8 cellular contexts compared by ENCODE assay signal in the genomic region with DNA sequence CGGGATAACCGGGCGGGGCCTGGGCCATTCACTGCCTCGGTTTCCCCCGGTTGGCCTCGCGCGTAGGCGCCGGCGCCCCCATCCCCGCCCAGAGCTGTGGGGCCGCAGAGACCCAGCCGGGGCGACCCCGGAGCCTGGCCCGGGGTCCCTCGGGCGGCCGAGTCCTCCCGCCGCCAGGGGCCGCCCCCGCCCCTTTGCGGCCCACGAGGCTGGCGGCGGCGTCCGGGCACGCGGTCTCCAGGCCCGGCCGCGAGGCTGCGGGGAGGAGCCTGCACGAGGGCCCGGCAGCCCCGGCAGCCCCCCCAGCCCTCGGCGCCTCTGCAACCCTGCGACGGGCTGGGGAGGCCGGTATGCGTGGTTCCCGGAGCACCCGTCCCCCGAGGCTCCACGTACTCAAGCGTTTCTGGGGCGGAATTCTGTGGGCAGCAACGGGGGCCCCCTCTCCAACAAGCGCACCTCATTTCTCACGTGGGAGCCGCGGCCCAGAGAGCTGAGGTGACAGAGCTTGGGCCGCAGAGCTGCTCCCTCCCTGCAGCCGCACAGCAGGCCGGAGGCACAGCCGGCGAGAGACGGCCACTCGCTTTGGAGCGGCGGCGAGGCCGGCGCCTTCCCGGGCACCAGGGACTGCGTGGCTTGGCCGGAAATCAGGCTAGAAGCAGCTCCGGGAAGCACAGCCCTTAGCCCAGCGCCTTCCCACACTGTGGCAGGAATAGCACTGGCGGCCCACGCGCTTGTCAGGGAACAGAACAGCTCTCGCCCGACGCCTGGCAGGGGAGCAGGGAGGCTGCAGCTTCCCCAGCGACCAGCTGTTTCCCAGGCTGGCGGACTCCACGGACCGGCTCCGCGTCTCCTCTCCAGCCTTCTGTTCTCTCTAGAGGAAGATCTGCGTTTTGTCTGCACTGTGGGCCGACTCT. TPM values are rescaled to one million over a fixed set of nuclear protein-coding genes. Genes with fewer than 3 reads are reported as not detected.
DNase-seq lines count a peak whose midpoint lies in the region; FAIRE-seq and TF ChIP-seq lines count a peak whose summit lies in the region.

No MANE protein-coding gene starts in this region.

- peak overlapping the region; percentile 77 for H4K5ac ChIP-seq in H1 (ENCODE audit: insufficient read length, low read depth, low read length)

- TF ChIP-seq CTCF in GM12874 (IDR thresholded peaks at IDR 0.05; ENCODE audit: insufficient read depth, low read depth, low read length): peak; percentile 30; the same call in 1 of the 2 replicates
- peak; percentile 23 to 32 (median 23) for TF ChIP-seq CTCF in H1 (IDR thresholded peaks at IDR 0.05; ENCODE audit: control extremely low read depth in 1 of 3, insufficient read depth in 1 of 3, low read depth in 1 of 3, low read length in 3 of 3)

- H3K4me3 Mint-ChIP-seq in activated CD4-positive, alpha-beta memory T cell treated with anti-CD3 and anti-CD28 coated beads for 36 hours: peak overlapping the region; percentile 81

- WGBS in H1 (ENCODE audit: extremely low coverage in 1 of 2, insufficient coverage in 1 of 2, insufficient read length in 1 of 2, insufficient replicate concordance in 2 of 2, low coverage in 1 of 2, low lambda C conversion rate in 2 of 2, missing lambda C conversion rate in 1 of 2), 2 experiments: 5% methylated on average over 67 of the region's 87 CpGs; no CpG with 5 or more reads in 1 of the 2 experiments

- no peaks in the 10 kb centered on the region for H3K9me3 Mint-ChIP-seq in activated CD4-positive, alpha-beta memory T cell treated with anti-CD3 and anti-CD28 coated beads for 36 hours

- no peak overlapping the region for H2BK12ac ChIP-seq in H1 (ENCODE audit: low read depth, low read length)

- peak overlapping the region; percentile 48; the same call in 1 of the 2 replicates for H3K27ac ChIP-seq in H1 (ENCODE audit: low read depth, low read length)

- peaks cover 16% of the 10 kb centered on the region; the same call in 1 of the 2 replicates for H3K23me2 ChIP-seq in H1 (ENCODE audit: low read depth, low read length)

- H3K4ac ChIP-seq in H1 (replicated peaks; ENCODE audit: insufficient read length, low read depth, low read length): peak overlapping the region; percentile 6

- no peak for FAIRE-seq in H1 (lab: Jason Lieb, UNC)

- no peak overlapping the region for H2BK120ac ChIP-seq in H1 (replicated peaks; ENCODE audit: low read depth, low read length)

- peaks cover 3 to 22% (median 15%) of the 10 kb centered on the region in 4 experiments; a peak in 6 of 7 replicates for H3K4me1 ChIP-seq in H1 (replicated peaks in 1 of 4; ENCODE audit: control insufficient read depth in 3 of 4, insufficient read depth in 4 of 4, low read length in 3 of 4)

- H3K27me3 Mint-ChIP-seq in activated CD4-positive, alpha-beta memory T cell treated with anti-CD3 and anti-CD28 coated beads for 36 hours: no peaks in the 10 kb centered on the region

- H3K4me1 Mint-ChIP-seq in activated CD4-positive, alpha-beta memory T cell treated with anti-CD3 and anti-CD28 coated beads for 36 hours (ENCODE audit: low read depth): peaks cover 66% of the 10 kb centered on the region

- H3K27me3 ChIP-seq in H1 (replicated peaks in 1 of 4; ENCODE audit: control insufficient read depth in 3 of 4, extremely low read depth in 1 of 4, insufficient read depth in 3 of 4, low read length in 3 of 4): peaks cover 0 to 5% (median 0%) of the 10 kb centered on the region in 4 experiments; a peak in 3 of 7 replicates

- no peak; a peak in 1 of 4 replicates for TF ChIP-seq RAD21 in H1 (IDR thresholded peaks at IDR 0.05 in 1 of 2, conservative IDR thresholded peaks at IDR 0.05 in 1 of 2; ENCODE audit: low read depth in 2 of 2, low read length in 2 of 2)

- H2BK15ac ChIP-seq in H1 (ENCODE audit: low read length): no peak overlapping the region

- H3K4me2 ChIP-seq in H1 (ENCODE audit: insufficient read depth in 1 of 2, low read depth in 2 of 2, low read length in 2 of 2): peak overlapping the region; percentile 84 to 93

- 0 out of 2 replicates have a peak overlapping the region, but pooled peaks have one; percentile 4 for H2AK5ac ChIP-seq in H1 (ENCODE audit: low read depth, low read length)

- 0 out of 2 replicates have a peak, but pooled peaks cover 3% of the 10 kb centered on the region for H3K79me1 ChIP-seq in H1 (ENCODE audit: low read depth, low read length)

- TF ChIP-seq POLR2A in H1 (IDR thresholded peaks at IDR 0.05; ENCODE audit: control extremely low read depth in 1 of 2, low read depth in 2 of 2, low read length in 2 of 2): 0 out of 3 replicates have a peak, but pooled peaks of 1 of the 2 experiments have one; percentile 19

- no peak overlapping the region for H2BK20ac ChIP-seq in H1 (ENCODE audit: low read length)

- no peak overlapping the region for H3K23ac ChIP-seq in H1 (ENCODE audit: insufficient read length)

- intact Hi-C loops in activated CD4-positive, alpha-beta memory T cell treated with anti-CD3 and anti-CD28 coated beads for 36 hours (cut with micrococcal nuclease): loop anchor here (1.0 kb wide), 1 partner anchor 73 kb away; a partner anchor contains a TSS

- H2BK5ac ChIP-seq in H1 (ENCODE audit: low read depth, low read length): no peak overlapping the region; the same call in 1 of the 2 replicates

- H3K14ac ChIP-seq in H1 (ENCODE audit: insufficient read length): peak overlapping the region; percentile 57

- peaks cover 0 to 11% (median 1%) of the 10 kb centered on the region in 4 experiments; a peak in 3 of 8 replicates for H3K36me3 ChIP-seq in H1 (ENCODE audit: control insufficient read depth in 2 of 4, insufficient read depth in 4 of 4, low read length in 3 of 4)

- no peaks in the 10 kb centered on the region for H3K9me3 ChIP-seq in H1 (ENCODE audit: insufficient read depth in 2 of 2, low read depth in 1 of 2, low read length in 1 of 2)

- H3K56ac ChIP-seq in H1 (replicated peaks; ENCODE audit: insufficient read length, low read depth, low read length): no peak overlapping the region

- H3K79me2 ChIP-seq in H1 (ENCODE audit: control insufficient read depth in 1 of 2, insufficient read depth in 2 of 2, low read length in 2 of 2): no peaks in the 10 kb centered on the region; a peak in 1 of 4 replicates

- CTCF ChIA-PET in activated CD4-positive, alpha-beta memory T cell treated with anti-CD3 and anti-CD28 coated beads for 36 hours (lab: Charles Lee): interaction anchor here (1.0 to 2.7 kb wide), 6 partner anchors 9 to 272 kb away, joined by 3 to 11 read pairs (median 3); a partner anchor contains a TSS
- CTCF ChIA-PET in H1 (lab: Charles Lee; ENCODE audit: partially characterized antibody) (interaction anchor here (0.7 to 3.3 kb wide), 13 partner anchors 8 to 165 kb away, joined by 3 to 17 read pairs (median 3); no protein-coding TSS in a partner anchor), HEK293T (lab: Yijun Ruan, JAX) (interaction anchor here (0.6 to 1.1 kb wide), 3 partner anchors 8 to 180 kb away, joined by 3 read pairs; no protein-coding TSS in a partner anchor)

- no peak for TF ChIP-seq EP300 in H1 (IDR thresholded peaks at IDR 0.05; ENCODE audit: borderline replicate concordance in 1 of 2, low read depth in 2 of 2, low read length in 2 of 2)

- peak overlapping the region in 3 of 4 experiments; percentile 64 to 77 (median 66); a peak in 4 of 7 replicates for H3K9ac ChIP-seq in H1 (replicated peaks in 1 of 4; ENCODE audit: extremely low read depth in 1 of 4, low read depth in 3 of 4, low read length in 3 of 4)

- peak overlapping the region; percentile 97; the same call in 1 of the 2 replicates for H4K8ac ChIP-seq in H1 (ENCODE audit: extremely low read depth, insufficient read depth, low read length)

- H3K36me3 Mint-ChIP-seq in activated CD4-positive, alpha-beta memory T cell treated with anti-CD3 and anti-CD28 coated beads for 36 hours: peaks cover 31% of the 10 kb centered on the region

- H3K4me3 ChIP-seq in H1 (ENCODE audit: extremely low read depth in 1 of 4, insufficient read depth in 2 of 4, low read depth in 3 of 4, low read length in 4 of 4): peak overlapping the region; percentile 52 to 83 (median 61)

- peak overlapping the region; percentile 71 for H3K18ac ChIP-seq in H1 (ENCODE audit: extremely low read depth, low read length)

- DNase-seq in NAMALWA (ENCODE audit: low spot score) (peak; percentile 77), H1 (ENCODE audit: low read depth in 1 of 2, low spot score in 2 of 2) (peak in 1 of 2 experiments; percentile 72), middle frontal gyrus (ENCODE audit: extremely low spot score, low spot score) (peak; percentile 66), LoVo (ENCODE audit: low spot score) (no peak), HEK293T (ENCODE audit: extremely low spot score) (no peak)
- peak; percentile 64 for DNase-seq in activated CD4-positive, alpha-beta memory T cell treated with anti-CD3 and anti-CD28 coated beads for 36 hours
- DNase-seq in stimulated activated naive CD4-positive, alpha-beta T cell treated with Interleukin-2 at 50 U/mL for 16 hours (lab: John Stamatoyannopoulos, UW): peak; percentile 38

- no peak overlapping the region; the same call in 1 of the 2 replicates for H2AFZ ChIP-seq in H1 (ENCODE audit: low read length)

- peaks cover 4 to 14% of the 10 kb centered on the region in 2 experiments for H4K20me1 ChIP-seq in H1 (replicated peaks in 1 of 2; ENCODE audit: control insufficient read depth in 1 of 2, insufficient read depth in 2 of 2, low read length in 2 of 2)

- POLR2A ChIA-PET in activated CD4-positive, alpha-beta memory T cell treated with anti-CD3 and anti-CD28 coated beads for 36 hours (lab: Charles Lee): interaction anchor here (0.7 to 3.6 kb wide), 9 partner anchors 10 to 150 kb away, joined by 3 to 19 read pairs (median 5); a partner anchor contains a TSS
- POLR2A ChIA-PET in H1 (lab: Charles Lee; ENCODE audit: partially characterized antibody): interaction anchor here (0.6 to 2.2 kb wide), 14 partner anchors 9 to 439 kb away, joined by 3 to 10 read pairs (median 3); a partner anchor contains a TSS
- POLR2A ChIA-PET in HEK293T (lab: Yijun Ruan, JAX): interaction anchor here (1.1 to 3.6 kb wide), 5 partner anchors 9 to 80 kb away, joined by 3 to 17 read pairs (median 4); a partner anchor contains a TSS

- peak overlapping the region; percentile 93 for H3K27ac Mint-ChIP-seq in activated CD4-positive, alpha-beta memory T cell treated with anti-CD3 and anti-CD28 coated beads for 36 hours

- H4K91ac ChIP-seq in H1 (replicated peaks; ENCODE audit: insufficient read length, low read length): peak overlapping the region; percentile 89

RNA-seq across cellular contexts. Expression of a gene that starts 0.9 kb away (rescaled TPM):
- total RNA-seq in activated CD4-positive, alpha-beta memory T cell treated with anti-CD3 and anti-CD28 coated beads for 36 hours: 100 to 1,000 TPM; 146 to 150 TPM
- 77.2 and 78.6 TPM in 2 replicates for total RNA-seq in H1 (2021; fragmentation: NEBNext Ultra II Directional; extraction: Animal tissue kit (Norgen Biotek cat#: 25700))
- 72.0 and 92.0 TPM in 2 replicates for polyA plus RNA-seq in H1 (2011; rRNA removed)
- 73.5 TPM for polyA plus RNA-seq in H1 (2011; cell fraction: cytosol; rRNA removed)
- polyA plus RNA-seq in H1 (2011; cell fraction: nucleus; rRNA removed): 230 TPM
- 65.0 to 90.9 TPM (median 81.9 TPM) in 4 replicates for polyA plus RNA-seq in H1 (2012, experiment 1 of 2)
- 60.6 TPM for polyA plus RNA-seq in H1 (2012, experiment 2 of 2)
- polyA plus RNA-seq in H1 (2013, experiment 1 of 2): 44.6 TPM
- polyA plus RNA-seq in H1 (2013, experiment 2 of 2): 44.8 TPM
- 13.1 and 16.4 TPM in 2 replicates for polyA minus RNA-seq in H1 (2011; rRNA and poly(A)+ RNA removed)
- 36.4 TPM for polyA minus RNA-seq in H1 (2011; cell fraction: cytosol; rRNA and poly(A)+ RNA removed)
- 51.4 TPM for polyA minus RNA-seq in H1 (2011; cell fraction: nucleus; rRNA and poly(A)+ RNA removed)

RNA-seq across cellular contexts. Expression of a gene that starts 40.8 kb away (rescaled TPM):
- total RNA-seq in activated CD4-positive, alpha-beta memory T cell treated with anti-CD3 and anti-CD28 coated beads for 36 hours: 10 to 100 TPM; 64.8 to 69.7 TPM
- 27.8 and 35.6 TPM in 2 replicates for total RNA-seq in H1 (2021; fragmentation: NEBNext Ultra II Directional; extraction: Animal tissue kit (Norgen Biotek cat#: 25700))
- 43.3 and 48.7 TPM in 2 replicates for polyA plus RNA-seq in H1 (2011; rRNA removed)
- 33.3 TPM for polyA plus RNA-seq in H1 (2011; cell fraction: cytosol; rRNA removed)
- 59.6 TPM for polyA plus RNA-seq in H1 (2011; cell fraction: nucleus; rRNA removed)
- polyA plus RNA-seq in H1 (2012, experiment 1 of 2): 33.8 to 42.4 TPM (median 38.8 TPM) in 4 replicates
- polyA plus RNA-seq in H1 (2012, experiment 2 of 2): 22.4 TPM
- 21.6 TPM for polyA plus RNA-seq in H1 (2013, experiment 1 of 2)
- polyA plus RNA-seq in H1 (2013, experiment 2 of 2): 20.1 TPM
- 31.8 and 55.9 TPM in 2 replicates for polyA minus RNA-seq in H1 (2011; rRNA and poly(A)+ RNA removed)
- polyA minus RNA-seq in H1 (2011; cell fraction: cytosol; rRNA and poly(A)+ RNA removed): 14.4 TPM
- 33.4 TPM for polyA minus RNA-seq in H1 (2011; cell fraction: nucleus; rRNA and poly(A)+ RNA removed)

Comparison
In these comparisons a context has a peak if more than half of its experiments do, and no peak if none do; other contexts are left out.
1. DNase-seq: peak in NAMALWA (single experiment), activated CD4-positive, alpha-beta memory T cell treated with anti-CD3 and anti-CD28 coated beads for 36 hours (single experiment), middle frontal gyrus (single experiment) and stimulated activated naive CD4-positive, alpha-beta T cell treated with Interleukin-2 at 50 U/mL for 16 hours (single experiment); none in LoVo (single experiment) and HEK293T (single experiment).